17 cellular contexts compared by ENCODE assay signal in genomic region chr12:130951636-130952035, GRCh38. TPM values are rescaled to one million over a fixed set of nuclear protein-coding genes. Genes with fewer than 3 reads are reported as not detected.
A peak's percentile ranks its signal among the peaks of the same experiment; 100 is the strongest.
DNase-seq lines count a peak whose midpoint lies in the region; ATAC-seq and TF ChIP-seq lines count a peak whose summit lies in the region.
"Had no signal": no experiment of that assay in that cellular context is flagged by ENCODE, and none has a peak within 500 bp of the region (broad histone marks: within the 10 kb centered on the region; RNA-seq: fewer than 3 reads in every experiment).

No MANE protein-coding gene starts in this region.

- H3K56ac ChIP-seq in H9 (ENCODE audit: insufficient read length, low read depth, low read length): no peak overlapping the region

- no peaks in the 10 kb centered on the region for H3K9me3 ChIP-seq in H9 (ENCODE audit: control insufficient read depth, low read depth, low read length)
- H3K9me3 ChIP-seq in esophagus muscularis mucosa: no peaks in the 10 kb centered on the region
- H3K9me3 ChIP-seq in testis: no peaks in the 10 kb centered on the region
- no peaks in the 10 kb centered on the region for H3K9me3 ChIP-seq in A673 (ENCODE audit: low read depth, low read length, poor library complexity, severe bottlenecking)

- POLR2A ChIA-PET in A673 (lab: Charles Lee; ENCODE audit: low non-redundant PET): no interaction called here

- H4K5ac ChIP-seq in H9 (ENCODE audit: insufficient read length, low read depth, low read length): no peak overlapping the region

- H3K4me1 ChIP-seq in H9 (ENCODE audit: insufficient read depth, low read length): peaks cover 5% of the 10 kb centered on the region; the same call in 1 of the 2 replicates
- peaks cover 13 to 52% (median 52%) of the 10 kb centered on the region in 4 donors for H3K4me1 ChIP-seq in esophagus muscularis mucosa
- peaks cover 21% of the 10 kb centered on the region for H3K4me1 ChIP-seq in testis
- peaks cover 7% of the 10 kb centered on the region for H3K4me1 ChIP-seq in A673 (ENCODE audit: insufficient read depth, low read length, poor library complexity, severe bottlenecking)

- CTCF ChIA-PET in A673 (lab: Charles Lee): no interaction called here

- no peak overlapping the region for H3K4me2 ChIP-seq in H9 (ENCODE audit: insufficient read depth, insufficient read length, low read length)

- H2AFZ ChIP-seq in H9 (ENCODE audit: low read length): no peak overlapping the region

- BruUV-seq in A673 (replicated peaks; lab: Mats Ljungman, UMichigan): no TSS peak

- no peak overlapping the region for H2BK5ac ChIP-seq in H9 (ENCODE audit: insufficient read length, low read length)

- no CpG with 5 or more reads among the region's 13 CpGs for WGBS in H9 (ENCODE audit: extremely low coverage, insufficient read length, low lambda C conversion rate)
- 81% methylated on average over 13 of the region's 13 CpGs for WGBS in esophagus muscularis mucosa
- WGBS in testis, 2 donors: 74 to 85% methylated on average over 11 to 13 of the region's 13 CpGs

- H3K27ac Mint-ChIP-seq in H9 (peak overlapping the region in 2 of 3 experiments; percentile 66 to 86; a peak in 2 of 7 replicates), nephron (peak overlapping the region; percentile 55 to 82 (median 56))
- H3K27ac Mint-ChIP-seq in stimulated activated naive B cell treated with anti-CD40 and anti-IgM and Interleukin-4, amounts not matched to agents 10 μg/mL and 1 μg/mL and 100 μg/mL, for 72 hours: peak overlapping the region; percentile 68
- H3K27ac Mint-ChIP-seq: CD4-positive, CD25-positive, alpha-beta regulatory T cell had no signal

- no peak overlapping the region for H3K23ac ChIP-seq in H9 (ENCODE audit: insufficient read length, low read depth, low read length)

- H3K4me1 Mint-ChIP-seq in H9 (peaks cover 33 to 56% of the 10 kb centered on the region in 2 experiments), nephron (peaks cover 34% of the 10 kb centered on the region)
- peaks cover 16 to 24% of the 10 kb centered on the region in 2 donors for H3K4me1 Mint-ChIP-seq in stimulated activated naive B cell treated with anti-CD40 and anti-IgM and Interleukin-4, amounts not matched to agents 10 μg/mL and 1 μg/mL and 100 μg/mL, for 72 hours

- no peaks in the 10 kb centered on the region for H3K23me2 ChIP-seq in H9 (ENCODE audit: insufficient read length, low read depth, low read length, poor library complexity, severe bottlenecking)

- no peak for TF ChIP-seq POLR2A in esophagus muscularis mucosa (IDR thresholded peaks at IDR 0.05; ENCODE audit: low read depth)
- no peak for TF ChIP-seq POLR2A in testis (IDR thresholded peaks at IDR 0.05)

- no peak overlapping the region for H2BK120ac ChIP-seq in H9 (ENCODE audit: low read depth, low read length, poor library complexity, severe bottlenecking)

- intact Hi-C loops in esophagus muscularis mucosa (cut with DNase I): no loop called here
- intact Hi-C loops in testis (cut with DNase I; ENCODE audit: low total_unique reads): no loop called here
- intact Hi-C loops in A673 (cut with micrococcal nuclease; ENCODE audit: unreplicated experiment): no loop called here

- H3K27me3 ChIP-seq in H9 (ENCODE audit: insufficient read depth, low read length) (no peaks in the 10 kb centered on the region), esophagus muscularis mucosa (no peaks in the 10 kb centered on the region), testis (no peaks in the 10 kb centered on the region), A673 (replicated peaks; ENCODE audit: insufficient read depth, low read depth, low read length, poor library complexity) (no peaks in the 10 kb centered on the region)

- no peak overlapping the region for H3K18ac ChIP-seq in H9 (ENCODE audit: insufficient read length, low read depth, low read length)

- H3K14ac ChIP-seq in H9 (ENCODE audit: insufficient read depth, low read length): no peak overlapping the region

- H4K20me1 ChIP-seq in H9 (ENCODE audit: control insufficient read depth, insufficient read depth, insufficient read length): peaks cover 2% of the 10 kb centered on the region

- H3K27ac ChIP-seq in H9 (ENCODE audit: insufficient read length, low read depth, low read length) (no peak overlapping the region), esophagus muscularis mucosa (replicated peaks in 1 of 4) (peak overlapping the region; percentile 74 to 82 (median 78)), testis (no peak overlapping the region), A673 (ENCODE audit: low read depth, low read length, poor library complexity, severe bottlenecking) (no peak overlapping the region)
- H3K27ac ChIP-seq: RWPE1 had no signal

- H2BK12ac ChIP-seq in H9 (ENCODE audit: insufficient read length, low read depth, low read length): no peak overlapping the region

- TF ChIP-seq CTCF in H9 (conservative IDR thresholded peaks at IDR 0.05) (no peak), esophagus muscularis mucosa (IDR thresholded peaks at IDR 0.05) (no peak), nephron (IDR thresholded peaks at IDR 0.05; ENCODE audit: unreplicated experiment in 3 of 3) (no peak), testis (IDR thresholded peaks at IDR 0.05) (no peak), A673 (conservative IDR thresholded peaks at IDR 0.05; ENCODE audit: low read depth, low read length) (no peak)

- H4K91ac ChIP-seq in H9 (ENCODE audit: insufficient read length, low read depth, low read length): no peak overlapping the region

- H3K4me3 Mint-ChIP-seq in H9 (peak overlapping the region in 1 of 2 experiments; percentile 59; a peak in 1 of 5 replicates), nephron (no peak overlapping the region)
- H3K4me3 Mint-ChIP-seq in stimulated activated naive B cell treated with anti-CD40 and anti-IgM and Interleukin-4, amounts not matched to agents 10 μg/mL and 1 μg/mL and 100 μg/mL, for 72 hours: no peak overlapping the region
- H3K4me3 Mint-ChIP-seq: CD4-positive, CD25-positive, alpha-beta regulatory T cell had no signal

- H3K9me3 Mint-ChIP-seq in H9: peaks cover 9 to 14% of the 10 kb centered on the region in 2 experiments; a peak in 4 of 5 replicates
- peaks cover 3% of the 10 kb centered on the region for H3K9me3 Mint-ChIP-seq in nephron
- H3K9me3 Mint-ChIP-seq in stimulated activated naive B cell treated with anti-CD40 and anti-IgM and Interleukin-4, amounts not matched to agents 10 μg/mL and 1 μg/mL and 100 μg/mL, for 72 hours: no peaks in the 10 kb centered on the region

- H2BK20ac ChIP-seq in H9 (ENCODE audit: low read depth, low read length, poor library complexity, severe bottlenecking): no peak overlapping the region

- H3K27me3 Mint-ChIP-seq in H9 (ENCODE audit: low read depth) (peaks cover 21% of the 10 kb centered on the region), nephron (ENCODE audit: low read depth) (peaks cover 14% of the 10 kb centered on the region)
- H3K27me3 Mint-ChIP-seq in stimulated activated naive B cell treated with anti-CD40 and anti-IgM and Interleukin-4, amounts not matched to agents 10 μg/mL and 1 μg/mL and 100 μg/mL, for 72 hours: peaks cover 6 to 37% of the 10 kb centered on the region in 2 donors

- no peaks in the 10 kb centered on the region for H3K79me2 ChIP-seq in H9 (ENCODE audit: insufficient read depth, low read length)

- H4K8ac ChIP-seq in H9 (replicated peaks; ENCODE audit: insufficient read length, low read depth, low read length): no peak overlapping the region

- no peak overlapping the region for H3T11ph ChIP-seq in H9 (ENCODE audit: low read length)

- no peak overlapping the region for H2AK5ac ChIP-seq in H9 (ENCODE audit: insufficient read length, low read length)

- ATAC-seq in stimulated activated naive B cell treated with anti-CD40 and anti-IgM and Interleukin-4, amounts not matched to agents 10 μg/mL and 1 μg/mL and 100 μg/mL, for 72 hours (replicated peaks): no peak
- ATAC-seq: PC-3 had no signal

- no peaks in the 10 kb centered on the region for H3K79me1 ChIP-seq in H9 (ENCODE audit: insufficient read depth, low read depth, low read length, poor library complexity, severe bottlenecking)

- no peak overlapping the region for H3K4me3 ChIP-seq in esophagus muscularis mucosa
- H3K4me3 ChIP-seq in testis: no peak overlapping the region
- no peak overlapping the region for H3K4me3 ChIP-seq in A673 (ENCODE audit: low read depth, low read length, poor library complexity, severe bottlenecking)

- no peak for DNase-seq in H9
- DNase-seq in esophagus muscularis mucosa (ENCODE audit: extremely low spot score): no peak
- no peak for DNase-seq in stimulated activated naive B cell treated with anti-CD40 and anti-IgM and Interleukin-4, amounts not matched to agents 10 μg/mL and 1 μg/mL and 100 μg/mL, for 72 hours
- DNase-seq in testis: no peak
- no peak for DNase-seq in NCI-H1436 treated with DMSO at 0.1 percent for 48 hours (lab: John Stamatoyannopoulos, UW)
- no peak for DNase-seq in A673 (ENCODE audit: low spot score)
- DNase-seq: CD4-positive, CD25-positive, alpha-beta regulatory T cell; DMS79; HCEC 1CT; KBM-7; NCI-H146; NCI-H2081; NCI-H510A; NCI-H774; PC-3 had no signal

- H2BK15ac ChIP-seq in H9 (ENCODE audit: low read depth, low read length): no peak overlapping the region

- H3K4ac ChIP-seq in H9 (ENCODE audit: low read depth, low read length): no peak overlapping the region

- no peak for TF ChIP-seq EP300 in esophagus muscularis mucosa (IDR thresholded peaks at IDR 0.05)

- H3K36me3 ChIP-seq in esophagus muscularis mucosa (peaks cover 0 to 3% (median 0%) of the 10 kb centered on the region in 4 donors), testis (ENCODE audit: low read depth, missing control alignments) (no peaks in the 10 kb centered on the region), A673 (ENCODE audit: insufficient read depth, low read length, poor library complexity, severe bottlenecking) (no peaks in the 10 kb centered on the region)

- H3K9ac ChIP-seq in H9 (ENCODE audit: extremely low read depth, insufficient read length, low read length): no peak overlapping the region

- peaks cover 4 to 16% (median 4%) of the 10 kb centered on the region in 3 experiments; a peak in 6 of 7 replicates for H3K36me3 Mint-ChIP-seq in H9 (ENCODE audit: insufficient read depth in 1 of 3, low read depth in 3 of 3)
- no peaks in the 10 kb centered on the region for H3K36me3 Mint-ChIP-seq in nephron (ENCODE audit: low read depth)
- H3K36me3 Mint-ChIP-seq in stimulated activated naive B cell treated with anti-CD40 and anti-IgM and Interleukin-4, amounts not matched to agents 10 μg/mL and 1 μg/mL and 100 μg/mL, for 72 hours: no peaks in the 10 kb centered on the region
- H3K36me3 Mint-ChIP-seq: CD4-positive, CD25-positive, alpha-beta regulatory T cell had no signal

RNA-seq across cellular contexts. Expression of gene ADGRD1, which starts 2.1 kb away (rescaled TPM):
- total RNA-seq in H9 (2021) (0.09 and 0.52 TPM in 2 replicates), esophagus muscularis mucosa (10 to 100 TPM; 28.2 to 52.4 (median 41.8) TPM), testis (10 to 100 TPM; 42.8 to 43.2 TPM), A673 (2021) (not detected in 2 replicates)
- polyA plus RNA-seq in testis (ENCODE audit: insufficient read depth, low read depth, low replicate concordance): 27.2 TPM
- total RNA-seq: CD4-positive, CD25-positive, alpha-beta regulatory T cell had no signal

Comparison
In these comparisons a context has a peak if more than half of its experiments do, and no peak if none do; other contexts are left out.
1. H3K27ac ChIP-seq: peak in esophagus muscularis mucosa (4 of 4); none in H9 (single experiment), testis (0 of 2) and A673 (single experiment).
2. RNA of gene ADGRD1, which starts 2.1 kb away (total RNA-seq): 42.8 to 43.2 TPM in testis and 28.2 to 52.4 TPM in esophagus muscularis mucosa; 0.09 to 0.52 TPM in H9 and not detected in A673; every median in the first group is over 10 times any median in the second.
3. Peak in every context shown above with its lines, with median percentiles within 50 percentile points of each other: H3K27ac Mint-ChIP-seq.